Comparison of ENCODE assay signal across 10 cellular contexts in the genomic region with DNA sequence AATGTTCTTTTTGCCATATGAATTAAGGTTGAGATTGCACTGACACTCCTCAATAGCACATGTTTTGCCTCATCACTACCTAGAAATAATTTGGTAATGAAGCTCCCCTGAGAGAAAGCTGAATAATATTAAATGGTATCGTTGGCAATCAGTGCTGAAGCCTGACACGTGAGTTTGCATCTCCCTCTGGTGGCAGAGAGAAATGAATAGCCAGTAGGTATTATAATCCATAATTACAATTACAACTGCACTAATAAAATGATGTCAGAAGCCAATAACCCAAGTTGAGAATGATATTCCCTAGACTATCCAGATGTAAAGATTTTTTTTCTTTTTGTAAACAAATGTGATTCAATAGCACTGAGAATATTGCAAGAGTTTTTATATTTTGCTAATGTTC.
DNase-seq lines count a peak whose midpoint lies in the region; ATAC-seq, FAIRE-seq and TF ChIP-seq lines count a peak whose summit lies in the region.
"Had no signal": no experiment of that assay in that cellular context is flagged by ENCODE, and none has a peak within 500 bp of the region (broad histone marks: within the 10 kb centered on the region; RNA-seq: fewer than 3 reads in every experiment).

No MANE protein-coding gene starts in this region.

- H3K4me1 ChIP-seq in pancreas: no peaks in the 10 kb centered on the region
- H3K4me1 ChIP-seq: vagina had no signal

- 9 to 11% methylated on average over 2 of the region's 2 CpGs for WGBS in pancreas, 2 donors

- TF ChIP-seq CTCF in coronary artery (IDR thresholded peaks at IDR 0.05) (no peak), pancreas (IDR thresholded peaks at IDR 0.05) (peak in 1 of 4 donors; percentile 10)

- no peaks in the 10 kb centered on the region for H3K36me3 ChIP-seq in pancreas
- H3K36me3 ChIP-seq: vagina had no signal

- H3K4me3 ChIP-seq in coronary artery (no peak overlapping the region), pancreas (no peak overlapping the region)
- H3K4me3 ChIP-seq: vagina had no signal

- intact Hi-C loops in pancreas (cut with DNase I): no loop called here

- H3K27ac ChIP-seq in coronary artery (no peak overlapping the region), pancreas (no peak overlapping the region)
- H3K27ac ChIP-seq: vagina had no signal

- ATAC-seq in HG03354 (IDR thresholded peaks at IDR 0.05; ENCODE audit: poor library complexity, severe bottlenecking, unreplicated experiment): peak; percentile 63
- no peak for ATAC-seq in GM19463 (IDR thresholded peaks at IDR 0.05; ENCODE audit: unreplicated experiment)
- ATAC-seq in pancreas: no peak

- DNase-seq in NCI-H1417 (lab: John Stamatoyannopoulos, UW) (peak in 2 of 3 experiments; percentile 8 to 63), NCI-H1417 treated with DMSO at 0.1 percent for 48 hours (lab: John Stamatoyannopoulos, UW) (no peak), OCI-M1 (lab: John Stamatoyannopoulos, UW) (peak; percentile 98), kidney glomerular epithelial cell (lab: John Stamatoyannopoulos, UW) (peak; percentile 28), coronary artery (ENCODE audit: low spot score) (no peak), pancreas (no peak)
- DNase-seq: effector memory CD4-positive, alpha-beta T cell had no signal

- no peak for FAIRE-seq in pancreas (lab: Jason Lieb, UNC)

- no peaks in the 10 kb centered on the region for H3K9me3 ChIP-seq in pancreas
- H3K9me3 ChIP-seq: vagina had no signal

- H3K27me3 ChIP-seq in pancreas: no peaks in the 10 kb centered on the region
- H3K27me3 ChIP-seq: vagina had no signal

Comparison
In these comparisons a context has a peak if more than half of its experiments do, and no peak if none do; other contexts are left out.
1. DNase-seq: peak in NCI-H1417 (2 of 3), OCI-M1 (single experiment) and kidney glomerular epithelial cell (single experiment); none in NCI-H1417 treated with DMSO at 0.1 percent for 48 hours (single experiment), coronary artery (single experiment) and pancreas (0 of 6).